Comparison of ENCODE assay signal across 17 cellular contexts in the genomic region with DNA sequence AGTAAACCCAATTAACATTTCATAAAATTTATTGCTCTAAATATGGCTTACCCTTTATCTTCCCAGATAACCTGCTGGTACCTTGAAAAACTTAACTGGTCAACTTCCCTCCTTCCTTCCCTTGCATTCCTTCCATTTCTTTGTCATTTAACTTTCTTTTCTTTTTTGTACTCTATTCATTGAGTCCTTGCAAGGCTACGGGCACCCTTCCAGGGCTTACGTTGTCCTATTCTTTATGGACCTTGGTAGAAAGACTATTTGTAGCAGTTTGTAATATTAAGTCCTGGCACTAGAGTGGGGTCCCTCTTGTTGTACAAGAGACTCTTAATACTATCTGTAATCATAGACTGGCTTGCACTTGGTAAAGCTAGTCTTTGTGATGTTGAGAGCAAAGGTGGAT. TPM values are rescaled to one million over a fixed set of nuclear protein-coding genes. Genes with fewer than 3 reads are reported as not detected.
DNase-seq lines count a peak whose midpoint lies in the region; ATAC-seq and TF ChIP-seq lines count a peak whose summit lies in the region.
"Had no signal": no experiment of that assay in that cellular context is flagged by ENCODE, and none has a peak within 500 bp of the region (broad histone marks: within the 10 kb centered on the region; RNA-seq: fewer than 3 reads in every experiment).

No MANE protein-coding gene starts in this region.

- H3K27me3 ChIP-seq in GM23338 (ENCODE audit: insufficient read depth) = no peaks in the 10 kb centered on the region
- no peaks in the 10 kb centered on the region for H3K27me3 ChIP-seq in adrenal gland
- H3K27me3 ChIP-seq: BLaER1 had no signal

- peaks cover 8% of the 10 kb centered on the region; the same call in 1 of the 2 replicates for H3K36me3 ChIP-seq in GM23338 (ENCODE audit: insufficient read depth)
- H3K36me3 ChIP-seq in adrenal gland (replicated peaks in 1 of 2) = no peaks in the 10 kb centered on the region
- H3K36me3 ChIP-seq: BLaER1 had no signal

- no peaks in the 10 kb centered on the region for H4K20me1 ChIP-seq in GM23338 (replicated peaks; ENCODE audit: insufficient read depth)
- H4K20me1 ChIP-seq: BLaER1 had no signal

- no peak overlapping the region for H3K4me3 Mint-ChIP-seq in GM23338
- no peak overlapping the region for H3K4me3 Mint-ChIP-seq in WTC11
- no peak overlapping the region for H3K4me3 Mint-ChIP-seq in nephron progenitor cell
- no peak overlapping the region for H3K4me3 Mint-ChIP-seq in activated naive CD4-positive, alpha-beta T cell treated with anti-CD3 and anti-CD28 coated beads for 36 hours
- H3K4me3 Mint-ChIP-seq: B cell; CD4-positive, CD25-positive, alpha-beta regulatory T cell; CD8-positive, alpha-beta T cell had no signal

- intact Hi-C loops in adrenal gland (cut with DNase I) = no loop called here
- intact Hi-C loops in activated naive CD4-positive, alpha-beta T cell treated with anti-CD3 and anti-CD28 coated beads for 36 hours (cut with micrococcal nuclease) = no loop called here

- peaks cover 15% of the 10 kb centered on the region; the same call in 2 of the 3 replicates for H3K4me1 Mint-ChIP-seq in GM23338
- peaks cover 18% of the 10 kb centered on the region for H3K4me1 Mint-ChIP-seq in WTC11
- H3K4me1 Mint-ChIP-seq in nephron progenitor cell = peaks cover 9% of the 10 kb centered on the region
- no peaks in the 10 kb centered on the region for H3K4me1 Mint-ChIP-seq in activated naive CD4-positive, alpha-beta T cell treated with anti-CD3 and anti-CD28 coated beads for 36 hours (ENCODE audit: low read depth)
- H3K4me1 Mint-ChIP-seq: B cell; CD4-positive, CD25-positive, alpha-beta regulatory T cell had no signal

- peaks cover 3% of the 10 kb centered on the region; the same call in 2 of the 3 replicates for H3K36me3 Mint-ChIP-seq in GM23338 (ENCODE audit: low read depth)
- peaks cover 18% of the 10 kb centered on the region for H3K36me3 Mint-ChIP-seq in WTC11
- H3K36me3 Mint-ChIP-seq in nephron progenitor cell (ENCODE audit: low read depth) = peaks cover 4% of the 10 kb centered on the region
- H3K36me3 Mint-ChIP-seq in activated naive CD4-positive, alpha-beta T cell treated with anti-CD3 and anti-CD28 coated beads for 36 hours (ENCODE audit: low read depth) = no peaks in the 10 kb centered on the region
- H3K36me3 Mint-ChIP-seq: CD4-positive, CD25-positive, alpha-beta regulatory T cell; CD8-positive, alpha-beta T cell had no signal

- POLR2A ChIA-PET in WTC11 (lab: Charles Lee) = no interaction called here

- no peaks in the 10 kb centered on the region for H3F3A ChIP-seq in GM23338 (replicated peaks; ENCODE audit: low read depth)

- H3K9me3 Mint-ChIP-seq in GM23338 (peaks cover 13% of the 10 kb centered on the region), WTC11 (peaks cover 31% of the 10 kb centered on the region), nephron progenitor cell (peaks cover 15% of the 10 kb centered on the region)
- peaks cover 4% of the 10 kb centered on the region for H3K9me3 Mint-ChIP-seq in activated naive CD4-positive, alpha-beta T cell treated with anti-CD3 and anti-CD28 coated beads for 36 hours

- TF ChIP-seq CTCF in GM23338 (conservative IDR thresholded peaks at IDR 0.05; ENCODE audit: low read depth in 2 of 2) (no peak), WTC11 (IDR thresholded peaks at IDR 0.05) (no peak), nephron progenitor cell (IDR thresholded peaks at IDR 0.05) (no peak), adrenal gland (IDR thresholded peaks at IDR 0.05) (no peak)

- ATAC-seq in GM23338 (peak; percentile 49; the same call in 2 of the 3 replicates), WTC11 (peak; percentile 70)
- ATAC-seq: CD8-positive, alpha-beta T cell; HCT116 had no signal

- H3K27ac ChIP-seq in GM23338 (ENCODE audit: low read depth) (no peak overlapping the region), adrenal gland (no peak overlapping the region)
- H3K27ac ChIP-seq: 22Rv1, BLaER1, C4-2B, GM23248 had no signal

- H3K27ac Mint-ChIP-seq in GM23338 (0 out of 2 replicates have a peak overlapping the region, but pooled peaks have one; percentile 13), WTC11 (peak overlapping the region; percentile 86; the same call in 1 of the 2 replicates), nephron progenitor cell (peak overlapping the region; percentile 37)
- no peak overlapping the region for H3K27ac Mint-ChIP-seq in activated naive CD4-positive, alpha-beta T cell treated with anti-CD3 and anti-CD28 coated beads for 36 hours
- H3K27ac Mint-ChIP-seq: B cell; CD4-positive, CD25-positive, alpha-beta regulatory T cell; CD8-positive, alpha-beta T cell had no signal

- WGBS in adrenal gland, 4 donors = 52 to 72% (median 66%) methylated on average over 2 of the region's 2 CpGs

- peaks cover 16% of the 10 kb centered on the region; the same call in 1 of the 2 replicates for H3K4me1 ChIP-seq in GM23338 (ENCODE audit: insufficient read depth)
- H3K4me1 ChIP-seq in adrenal gland (replicated peaks in 1 of 2) = no peaks in the 10 kb centered on the region
- H3K4me1 ChIP-seq: BLaER1, Caco-2 had no signal

- H3K79me2 ChIP-seq in GM23338 (replicated peaks; ENCODE audit: insufficient read depth) = no peaks in the 10 kb centered on the region

- H3K4me3 ChIP-seq in GM23338 = no peak overlapping the region
- H3K4me3 ChIP-seq in adrenal gland = no peak overlapping the region
- H3K4me3 ChIP-seq: BLaER1, GM23248 had no signal

- H3K4me2 ChIP-seq in GM23338 = peak overlapping the region; percentile 24
- H3K4me2 ChIP-seq: BLaER1 had no signal

- H3K9me2 ChIP-seq in GM23338 (ENCODE audit: insufficient read depth) = peaks cover 11% of the 10 kb centered on the region; the same call in 1 of the 2 replicates

- peak; percentile 36 for DNase-seq in GM23338 (ENCODE audit: low spot score)
- DNase-seq in WTC11 (ENCODE audit: low spot score) = no peak
- no peak for DNase-seq in nephron progenitor cell
- no peak for DNase-seq in adrenal gland
- DNase-seq in activated CD8-positive, alpha-beta memory T cell treated with anti-CD3 and anti-CD28 coated beads for 24 hours = no peak
- no peak for DNase-seq in activated naive CD4-positive, alpha-beta T cell treated with anti-CD3 and anti-CD28 coated beads for 36 hours
- DNase-seq: Caco-2; CD4-positive, CD25-positive, alpha-beta regulatory T cell; CD8-positive, alpha-beta T cell; DMS153; DND-41; GM23248 had no signal

- no peak for TF ChIP-seq POLR2A in adrenal gland (IDR thresholded peaks at IDR 0.05)

- H2AFZ ChIP-seq in GM23338 = no peak overlapping the region
- H2AFZ ChIP-seq: GM23248 had no signal

- H3K27me3 Mint-ChIP-seq in GM23338 (ENCODE audit: insufficient read depth, low read depth, poor library complexity) (peaks cover 1% of the 10 kb centered on the region), WTC11 (ENCODE audit: low read depth) (no peaks in the 10 kb centered on the region), nephron progenitor cell (ENCODE audit: low read depth, poor library complexity) (peaks cover 17% of the 10 kb centered on the region)
- H3K27me3 Mint-ChIP-seq in activated naive CD4-positive, alpha-beta T cell treated with anti-CD3 and anti-CD28 coated beads for 36 hours (ENCODE audit: low read depth) = no peaks in the 10 kb centered on the region

- CTCF ChIA-PET in WTC11 (lab: Charles Lee) = no interaction called here
- CTCF ChIA-PET in activated naive CD4-positive, alpha-beta T cell treated with anti-CD3 and anti-CD28 coated beads for 36 hours (lab: Charles Lee) = interaction anchor here (1.4 kb wide), 1 partner anchor 34 kb away, joined by 3 read pairs; no protein-coding TSS in a partner anchor

- H3K9me3 ChIP-seq in adrenal gland (replicated peaks in 1 of 3) = no peaks in the 10 kb centered on the region
- H3K9me3 ChIP-seq: BLaER1 had no signal

TF ChIP-seq in GM23338, 12 proteins besides CTCF, POLR2A, EP300 and RAD21 (continues in another document):
- TF ChIP-seq POLR2AphosphoS5 (IDR thresholded peaks at IDR 0.05; ENCODE audit: low read depth) (no peak), JUNB (IDR thresholded peaks at IDR 0.05; ENCODE audit: unreplicated experiment) (no peak), EZH2 (IDR thresholded peaks at IDR 0.05; ENCODE audit: low read depth, unreplicated experiment) (no peak), CREB1 (CRISPR knock-in tag; IDR thresholded peaks at IDR 0.05; ENCODE audit: low read depth) (no peak), ZNF331 (CRISPR knock-in tag; IDR thresholded peaks at IDR 0.05; ENCODE audit: low read depth) (no peak), STAT1 (IDR thresholded peaks at IDR 0.05; ENCODE audit: unreplicated experiment) (no peak)

TF ChIP-seq in WTC11, 78 proteins besides CTCF, POLR2A, EP300 and RAD21 (continues in another document):
- TF ChIP-seq, protein P1, sequence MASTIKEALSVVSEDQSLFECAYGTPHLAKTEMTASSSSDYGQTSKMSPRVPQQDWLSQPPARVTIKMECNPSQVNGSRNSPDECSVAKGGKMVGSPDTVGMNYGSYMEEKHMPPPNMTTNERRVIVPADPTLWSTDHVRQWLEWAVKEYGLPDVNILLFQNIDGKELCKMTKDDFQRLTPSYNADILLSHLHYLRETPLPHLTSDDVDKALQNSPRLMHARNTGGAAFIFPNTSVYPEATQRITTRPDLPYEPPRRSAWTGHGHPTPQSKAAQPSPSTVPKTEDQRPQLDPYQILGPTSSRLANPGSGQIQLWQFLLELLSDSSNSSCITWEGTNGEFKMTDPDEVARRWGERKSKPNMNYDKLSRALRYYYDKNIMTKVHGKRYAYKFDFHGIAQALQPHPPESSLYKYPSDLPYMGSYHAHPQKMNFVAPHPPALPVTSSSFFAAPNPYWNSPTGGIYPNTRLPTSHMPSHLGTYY (CRISPR knock-in tag; IDR thresholded peaks at IDR 0.05) = no peak
- TF ChIP-seq RORB (CRISPR knock-in tag; IDR thresholded peaks at IDR 0.05) = no peak

RNA-seq across cellular contexts. Expression of a gene that starts 8.0 kb away (rescaled TPM):
- 17.7 and 19.4 TPM in 2 replicates for total RNA-seq in GM23338 (2014; rRNA removed; shearing (Covaris generic))
- polyA plus RNA-seq in GM23338 (2016; fragmentation: Nextera tagmentation; extraction: Ambion mirVana) (16.9 and 18.9 TPM in 2 replicates), adrenal gland (10 to 100 TPM; 29.4 to 59.8 (median 37.9) TPM)
- total RNA-seq in WTC11 (2021) (16.2 to 22.7 TPM (median 20.8 TPM) in 3 replicates), adrenal gland (10 to 100 TPM; 17.2 to 47.3 (median 35.4) TPM)
- total RNA-seq in activated naive CD4-positive, alpha-beta T cell treated with anti-CD3 and anti-CD28 coated beads for 36 hours = 10 to 100 TPM; 15.2 to 22.1 TPM
